Comparison of ENCODE assay signal across 1 cellular context in the genomic region with DNA sequence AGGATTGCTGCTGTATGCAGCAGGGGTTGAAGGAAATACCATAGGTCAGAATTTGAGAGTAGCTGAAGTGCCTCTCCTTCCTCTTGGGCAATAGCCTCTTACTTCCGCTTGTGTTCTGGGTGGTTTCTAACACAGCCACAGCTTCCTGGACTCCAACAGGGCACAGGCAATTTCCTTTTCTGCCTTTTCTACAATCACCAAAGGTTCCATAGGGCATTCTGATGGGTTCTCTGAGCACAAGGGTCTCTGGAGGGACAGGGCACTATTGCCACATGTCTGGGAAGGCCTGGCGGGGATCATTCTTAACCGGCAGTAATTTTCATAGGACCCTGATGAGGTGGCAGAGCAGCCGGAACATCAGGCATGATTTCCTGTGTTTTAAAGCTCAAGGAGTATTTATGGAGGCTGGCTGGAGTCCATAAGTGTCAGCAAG.
A peak's percentile ranks its signal among the peaks of the same experiment; 100 is the strongest.
TF ChIP-seq lines count a peak whose summit lies in the region.

No MANE protein-coding gene starts in this region.

TF ChIP-seq in GM12878, 131 proteins besides CTCF, POLR2A, EP300 and RAD21:
- TF ChIP-seq RFX5 (IDR thresholded peaks at IDR 0.05; ENCODE audit: low read depth, low read length): no peak
- no peak for TF ChIP-seq ZZZ3 (IDR thresholded peaks at IDR 0.05; ENCODE audit: control insufficient read depth, insufficient read length, low read depth)
- TF ChIP-seq HDGF (IDR thresholded peaks at IDR 0.05): no peak
- no peak for TF ChIP-seq RUNX3 (IDR thresholded peaks at IDR 0.05; ENCODE audit: low read length)
- TF ChIP-seq ATF7 (IDR thresholded peaks at IDR 0.05; ENCODE audit: low read depth): no peak
- TF ChIP-seq SP1 (IDR thresholded peaks at IDR 0.05; ENCODE audit: low read depth, low read length): no peak
- TF ChIP-seq ETV6 (conservative IDR thresholded peaks at IDR 0.05 in 1 of 2, IDR thresholded peaks at IDR 0.05 in 1 of 2; ENCODE audit: borderline replicate concordance in 1 of 2, low read depth in 1 of 2): peak in 1 of 2 experiments; percentile 89; a peak in 2 of 4 replicates
- TF ChIP-seq, protein P1, sequence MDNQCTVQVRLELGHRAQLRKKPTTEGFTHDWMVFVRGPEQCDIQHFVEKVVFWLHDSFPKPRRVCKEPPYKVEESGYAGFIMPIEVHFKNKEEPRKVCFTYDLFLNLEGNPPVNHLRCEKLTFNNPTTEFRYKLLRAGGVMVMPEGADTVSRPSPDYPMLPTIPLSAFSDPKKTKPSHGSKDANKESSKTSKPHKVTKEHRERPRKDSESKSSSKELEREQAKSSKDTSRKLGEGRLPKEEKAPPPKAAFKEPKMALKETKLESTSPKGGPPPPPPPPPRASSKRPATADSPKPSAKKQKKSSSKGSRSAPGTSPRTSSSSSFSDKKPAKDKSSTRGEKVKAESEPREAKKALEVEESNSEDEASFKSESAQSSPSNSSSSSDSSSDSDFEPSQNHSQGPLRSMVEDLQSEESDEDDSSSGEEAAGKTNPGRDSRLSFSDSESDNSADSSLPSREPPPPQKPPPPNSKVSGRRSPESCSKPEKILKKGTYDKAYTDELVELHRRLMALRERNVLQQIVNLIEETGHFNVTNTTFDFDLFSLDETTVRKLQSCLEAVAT (IDR thresholded peaks at IDR 0.05): no peak
